Comparison of ENCODE assay signal across 14 cellular contexts in the genomic region with DNA sequence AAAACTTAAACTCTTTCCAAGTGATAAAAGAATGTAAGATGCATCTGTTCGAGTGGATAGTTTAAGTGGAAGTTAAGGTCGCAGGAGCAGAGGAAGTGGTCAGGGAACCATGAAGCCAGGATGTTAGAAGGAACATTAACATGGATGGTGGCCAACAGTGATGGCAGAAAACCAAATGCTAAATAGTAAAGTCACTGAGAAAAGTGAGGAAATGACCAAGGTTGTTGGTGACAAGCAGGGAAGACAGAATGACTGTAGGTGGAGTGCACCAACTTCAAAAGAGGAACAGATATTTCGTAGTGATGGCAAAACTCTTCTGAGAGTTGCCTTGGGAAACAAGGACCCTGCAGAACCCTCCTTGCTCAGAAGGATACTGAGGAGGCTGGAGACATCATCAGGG.
DNase-seq lines count a peak whose midpoint lies in the region; ATAC-seq and TF ChIP-seq lines count a peak whose summit lies in the region.
"Had no signal": no experiment of that assay in that cellular context is flagged by ENCODE, and none has a peak within 500 bp of the region (broad histone marks: within the 10 kb centered on the region; RNA-seq: fewer than 3 reads in every experiment).

No MANE protein-coding gene starts in this region.

- H3K9ac ChIP-seq in IMR-90 (ENCODE audit: low read depth, low read length), result no peak overlapping the region
- no peak overlapping the region for H3K9ac ChIP-seq in mesenchymal stem cell (ENCODE audit: low read length)

- TF ChIP-seq CTCF in IMR-90 (conservative IDR thresholded peaks at IDR 0.05; ENCODE audit: low read depth, low read length) (no peak), body of pancreas (IDR thresholded peaks at IDR 0.05) (no peak)

- 21% methylated on average over 2 of the region's 3 CpGs; no CpG with 5 or more reads in 1 of the 2 experiments for WGBS in IMR-90 (ENCODE audit: extremely low coverage in 2 of 2, insufficient read length in 1 of 2), 2 experiments
- WGBS in body of pancreas, 2 donors, result 48 to 70% methylated on average over 3 of the region's 3 CpGs
- 37% methylated on average over 3 of the region's 3 CpGs for WGBS in mesenchymal stem cell

- H4K20me1 ChIP-seq in IMR-90 (ENCODE audit: insufficient read depth, low read length), result no peaks in the 10 kb centered on the region

- peaks cover 10% of the 10 kb centered on the region; the same call in 1 of the 2 replicates for H3K9me1 ChIP-seq in IMR-90 (ENCODE audit: insufficient read depth, low read length)

- no peak overlapping the region for H3K56ac ChIP-seq in IMR-90 (ENCODE audit: extremely low read depth, insufficient read depth, low read length)

- H2AK9ac ChIP-seq in IMR-90 (replicated peaks; ENCODE audit: low read depth, low read length, poor library complexity), result no peak overlapping the region

- H2BK5ac ChIP-seq in IMR-90 (ENCODE audit: low read depth, low read length, poor library complexity, severe bottlenecking), result peak overlapping the region; percentile 38
- H2BK5ac ChIP-seq in mesenchymal stem cell (ENCODE audit: low read depth, low read length, poor library complexity, severe bottlenecking), result no peak overlapping the region

- peak overlapping the region; percentile 47; the same call in 1 of the 2 replicates for H4K5ac ChIP-seq in IMR-90 (ENCODE audit: low read depth, low read length)

- no TSS peak for BruUV-seq in IMR-90 (replicated peaks; lab: Mats Ljungman, UMichigan)

- H3K27ac ChIP-seq in IMR-90 (ENCODE audit: insufficient read depth, low read length), result no peak overlapping the region
- H3K27ac ChIP-seq in body of pancreas, result no peak overlapping the region
- no peak overlapping the region for H3K27ac ChIP-seq in mesenchymal stem cell (ENCODE audit: low read length, poor library complexity, severe bottlenecking)

- H3K27me3 ChIP-seq in IMR-90 (ENCODE audit: control insufficient read depth, insufficient read depth, low read length) (no peaks in the 10 kb centered on the region), body of pancreas (no peaks in the 10 kb centered on the region), mesenchymal stem cell (ENCODE audit: control insufficient read depth in 1 of 2, insufficient read depth in 1 of 2, low read length in 2 of 2) (no peaks in the 10 kb centered on the region)

- H2BK15ac ChIP-seq in IMR-90 (ENCODE audit: low read depth, low read length) (peak overlapping the region; percentile 17; the same call in 2 of the 3 replicates), mesenchymal stem cell (ENCODE audit: low read depth, poor library complexity, severe bottlenecking) (no peak overlapping the region)

- H3K4ac ChIP-seq in IMR-90 (ENCODE audit: low read depth, low read length) (peak overlapping the region; percentile 31; the same call in 1 of the 2 replicates), mesenchymal stem cell (ENCODE audit: low read depth in 1 of 2, low read length in 2 of 2) (no peak overlapping the region)

- H3K36me3 ChIP-seq in IMR-90 (ENCODE audit: control insufficient read depth, insufficient read depth, low read length) (no peaks in the 10 kb centered on the region), body of pancreas (replicated peaks in 1 of 2; ENCODE audit: insufficient read depth in 1 of 2, low read depth in 2 of 2) (no peaks in the 10 kb centered on the region), mesenchymal stem cell (ENCODE audit: control insufficient read depth in 1 of 2, insufficient read depth in 2 of 2, low read depth in 1 of 2, low read length in 2 of 2) (no peaks in the 10 kb centered on the region)
- H3K36me3 ChIP-seq: HAP-1 had no signal

- H4K8ac ChIP-seq in IMR-90 (ENCODE audit: low read depth in 2 of 2, low read length in 2 of 2), result peak overlapping the region in 1 of 2 experiments; percentile 32; a peak in 3 of 4 replicates
- H4K8ac ChIP-seq in mesenchymal stem cell (ENCODE audit: low read length), result no peak overlapping the region

- H3K4me2 ChIP-seq in IMR-90 (ENCODE audit: low read depth, low read length), result peak overlapping the region; percentile 45; the same call in 1 of the 2 replicates
- H3K4me2 ChIP-seq in mesenchymal stem cell (ENCODE audit: low read length, poor library complexity, severe bottlenecking), result no peak overlapping the region

- H2BK120ac ChIP-seq in IMR-90 (ENCODE audit: low read depth, low read length) (peak overlapping the region; percentile 38), mesenchymal stem cell (ENCODE audit: low read depth, low read length) (peak overlapping the region; percentile 59)

- H2BK12ac ChIP-seq in mesenchymal stem cell (ENCODE audit: low read length in 2 of 2), result peak overlapping the region in 1 of 2 experiments; percentile 79

- peak overlapping the region; percentile 1 for H2AFZ ChIP-seq in IMR-90 (replicated peaks; ENCODE audit: low read length, poor library complexity)
- H2AFZ ChIP-seq in mesenchymal stem cell (ENCODE audit: low read depth, low read length), result no peak overlapping the region

- H3K14ac ChIP-seq in IMR-90 (replicated peaks; ENCODE audit: low read depth, low read length) (peak overlapping the region; percentile 59), mesenchymal stem cell (ENCODE audit: low read length in 2 of 2) (no peak overlapping the region)

- ATAC-seq in IMR-90 (ENCODE audit: low read depth) (peak; percentile 45; the same call in 1 of the 2 replicates), body of pancreas (peak; percentile 47), GM18519 (IDR thresholded peaks at IDR 0.05; ENCODE audit: low FRiP score, unreplicated experiment) (no peak), HG02763 (IDR thresholded peaks at IDR 0.05; ENCODE audit: unreplicated experiment) (no peak)

- CTCF ChIA-PET in IMR-90 (lab: Yijun Ruan, JAX), result no interaction called here

- dilution Hi-C loops in IMR-90 (cut with HindIII; ENCODE audit: low sequenced_read_pairs, unreplicated experiment), result no loop called here

- H4K91ac ChIP-seq in IMR-90 (ENCODE audit: insufficient read depth, low read depth, low read length) (peak overlapping the region; percentile 59), mesenchymal stem cell (ENCODE audit: low read length) (no peak overlapping the region)

- TF ChIP-seq POLR2A in IMR-90 (IDR thresholded peaks at IDR 0.05; ENCODE audit: low read depth, low read length) (no peak), body of pancreas (IDR thresholded peaks at IDR 0.05) (no peak)

- peaks cover 15% of the 10 kb centered on the region for H3K4me1 ChIP-seq in IMR-90 (ENCODE audit: control insufficient read depth, insufficient read depth, low read length)
- no peaks in the 10 kb centered on the region for H3K4me1 ChIP-seq in body of pancreas
- no peaks in the 10 kb centered on the region for H3K4me1 ChIP-seq in mesenchymal stem cell (ENCODE audit: control insufficient read depth, insufficient read depth, low read depth, low read length)

- no peaks in the 10 kb centered on the region for H3K79me1 ChIP-seq in IMR-90 (ENCODE audit: low read depth in 1 of 2, low read length in 2 of 2)
- H3K79me1 ChIP-seq in mesenchymal stem cell (replicated peaks; ENCODE audit: low read length, poor library complexity, severe bottlenecking), result peaks cover 2% of the 10 kb centered on the region

- intact Hi-C loops in IMR-90 (cut with micrococcal nuclease), result no loop called here
- intact Hi-C loops in body of pancreas (cut with DNase I), result no loop called here

- H3K9me3 ChIP-seq in IMR-90 (ENCODE audit: control insufficient read depth, insufficient read depth, low read length) (no peaks in the 10 kb centered on the region), body of pancreas (peaks cover 0 to 9% (median 0%) of the 10 kb centered on the region in 3 donors), mesenchymal stem cell (ENCODE audit: control insufficient read depth, low read length) (peaks cover 5% of the 10 kb centered on the region)
- H3K9me3 ChIP-seq: HAP-1 had no signal

- peak overlapping the region; percentile 8; the same call in 1 of the 2 replicates for H3K23ac ChIP-seq in IMR-90 (ENCODE audit: low read depth, low read length)
- H3K23ac ChIP-seq in mesenchymal stem cell (ENCODE audit: low read length in 2 of 2), result no peak overlapping the region

- POLR2A ChIA-PET in IMR-90 (lab: Charles Lee; ENCODE audit: unreplicated experiment), result no interaction called here

- H3K18ac ChIP-seq in IMR-90 (ENCODE audit: low read depth, low read length) (peak overlapping the region; percentile 84; the same call in 1 of the 2 replicates), mesenchymal stem cell (ENCODE audit: low read depth in 1 of 2, low read length in 2 of 2) (peak overlapping the region; percentile 61 to 82)

- peak overlapping the region; percentile 30 for H2BK20ac ChIP-seq in IMR-90 (ENCODE audit: low read depth, low read length)

- in situ Hi-C loops in IMR-90 (cut with MboI; ENCODE audit: low sequenced_read_pairs), result no loop called here

- H2AK5ac ChIP-seq in IMR-90 (ENCODE audit: low read depth, low read length), result peak overlapping the region; percentile 9; the same call in 1 of the 2 replicates
- peak overlapping the region; percentile 59 for H2AK5ac ChIP-seq in mesenchymal stem cell (ENCODE audit: low read length, severe bottlenecking)

- DNase-seq in EL (peak; percentile 66), IMR-90 (peak; percentile 75), body of pancreas (peak in 1 of 4 donors; percentile 51), mesenchymal stem cell (peak; percentile 59), NCI-H2171 treated with DMSO at 0.1 percent for 48 hours (lab: John Stamatoyannopoulos, UW) (no peak), NCI-H748 (lab: John Stamatoyannopoulos, UW; ENCODE audit: unreplicated experiment) (no peak)
- DNase-seq: activated naive CD4-positive, alpha-beta T cell treated with Interleukin-2 at 50 U/mL for 16 hours; left cardiac atrium; stimulated activated naive CD4-positive, alpha-beta T cell; T1000 had no signal

- H3K4me3 ChIP-seq in IMR-90 (ENCODE audit: insufficient read depth, low read depth, low read length), result no peak overlapping the region
- no peak overlapping the region for H3K4me3 ChIP-seq in body of pancreas
- no peak overlapping the region for H3K4me3 ChIP-seq in mesenchymal stem cell (ENCODE audit: insufficient read depth in 1 of 2, low read depth in 1 of 2, low read length in 2 of 2)
- H3K4me3 ChIP-seq: HAP-1, skin epidermis had no signal

- no peak for TF ChIP-seq RAD21 in IMR-90 (IDR thresholded peaks at IDR 0.05; ENCODE audit: low read length)

TF ChIP-seq in IMR-90, 13 proteins besides CTCF, POLR2A, EP300 and RAD21 (continues in another document):
- TF ChIP-seq CEBPB (IDR thresholded peaks at IDR 0.05; ENCODE audit: low read depth, low read length), result no peak
- TF ChIP-seq, protein P1, sequence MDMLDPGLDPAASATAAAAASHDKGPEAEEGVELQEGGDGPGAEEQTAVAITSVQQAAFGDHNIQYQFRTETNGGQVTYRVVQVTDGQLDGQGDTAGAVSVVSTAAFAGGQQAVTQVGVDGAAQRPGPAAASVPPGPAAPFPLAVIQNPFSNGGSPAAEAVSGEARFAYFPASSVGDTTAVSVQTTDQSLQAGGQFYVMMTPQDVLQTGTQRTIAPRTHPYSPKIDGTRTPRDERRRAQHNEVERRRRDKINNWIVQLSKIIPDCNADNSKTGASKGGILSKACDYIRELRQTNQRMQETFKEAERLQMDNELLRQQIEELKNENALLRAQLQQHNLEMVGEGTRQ (IDR thresholded peaks at IDR 0.05; ENCODE audit: low read depth, low read length), result no peak
- TF ChIP-seq MAFK (IDR thresholded peaks at IDR 0.05; ENCODE audit: low read depth, low read length), result no peak
- TF ChIP-seq RCOR1 (IDR thresholded peaks at IDR 0.05; ENCODE audit: insufficient replicate concordance, low read length), result no peak
- TF ChIP-seq BHLHE40 (IDR thresholded peaks at IDR 0.05; ENCODE audit: low read depth, low read length), result no peak

Comparison
In these comparisons a context has a peak if more than half of its experiments do, and no peak if none do; other contexts are left out.
1. DNase-seq: peak in EL (single experiment), IMR-90 (single experiment) and mesenchymal stem cell (single experiment); none in NCI-H2171 treated with DMSO at 0.1 percent for 48 hours (single experiment) and NCI-H748 (single experiment).
2. ATAC-seq: peak in IMR-90 (single experiment) and body of pancreas (single experiment); none in GM18519 (single experiment) and HG02763 (single experiment).